ENCODE assay signal across 1 cellular context in genomic region chr22:37676691-37677627, GRCh38.
A peak's percentile ranks its signal among the peaks of the same experiment; 100 is the strongest.
TF ChIP-seq lines count a peak whose summit lies in the region.

No MANE protein-coding gene starts in this region.

TF ChIP-seq in HEK293, 187 proteins besides CTCF, POLR2A, EP300 and RAD21 (continued from another document and continues in another):
- no peak for TF ChIP-seq ZNF148 (tag by site-specific recombination; IDR thresholded peaks at IDR 0.05; ENCODE audit: borderline replicate concordance)
- no peak for TF ChIP-seq ZSCAN16 (tag by site-specific recombination; IDR thresholded peaks at IDR 0.05)
- TF ChIP-seq ZNF121 (tag by site-specific recombination; IDR thresholded peaks at IDR 0.05) = no peak
- TF ChIP-seq TRIM28 (IDR thresholded peaks at IDR 0.05; ENCODE audit: borderline replicate concordance, low read length) = no peak
- no peak for TF ChIP-seq ZNF596 (tag by site-specific recombination; IDR thresholded peaks at IDR 0.05)
- no peak for TF ChIP-seq ATF2 (tag by site-specific recombination; IDR thresholded peaks at IDR 0.05; ENCODE audit: low read depth)
- no peak for TF ChIP-seq ZNF585B (tag by site-specific recombination; IDR thresholded peaks at IDR 0.05)
- peak; percentile 8; the same call in 1 of the 2 replicates for TF ChIP-seq ZNF10 (tag by site-specific recombination; IDR thresholded peaks at IDR 0.05)
- TF ChIP-seq ZXDB (tag by site-specific recombination; IDR thresholded peaks at IDR 0.05) = peak; percentile 67
- no peak for TF ChIP-seq ZNF354C (tag by site-specific recombination; IDR thresholded peaks at IDR 0.05; ENCODE audit: borderline replicate concordance, low read depth)
- TF ChIP-seq ZBTB10 (tag by site-specific recombination; IDR thresholded peaks at IDR 0.05) = peak; percentile 86
- no peak for TF ChIP-seq ZNF311 (tag by site-specific recombination; IDR thresholded peaks at IDR 0.05; ENCODE audit: borderline replicate concordance)
- TF ChIP-seq ZNF510 (tag by site-specific recombination; IDR thresholded peaks at IDR 0.05; ENCODE audit: insufficient replicate concordance) = no peak
- no peak for TF ChIP-seq ZNF654 (tag by site-specific recombination; IDR thresholded peaks at IDR 0.05; ENCODE audit: low read depth)
- no peak for TF ChIP-seq ZNF530 (tag by site-specific recombination; IDR thresholded peaks at IDR 0.05; ENCODE audit: low read depth)
- no peak for TF ChIP-seq ZBTB1 (tag by site-specific recombination; IDR thresholded peaks at IDR 0.05)
- no peak for TF ChIP-seq ZNF707 (tag by site-specific recombination; IDR thresholded peaks at IDR 0.05)
- TF ChIP-seq ELK4 (IDR thresholded peaks at IDR 0.05; ENCODE audit: borderline replicate concordance, low read depth, low read length) = no peak; the same call in 1 of the 2 replicates
- no peak for TF ChIP-seq HOXD13 (CRISPR knock-in tag; IDR thresholded peaks at IDR 0.05; ENCODE audit: borderline replicate concordance)
- TF ChIP-seq SP3 (tag by site-specific recombination; IDR thresholded peaks at IDR 0.05) = peak; percentile 94
- no peak for TF ChIP-seq ZNF114 (tag by site-specific recombination; IDR thresholded peaks at IDR 0.05)
- TF ChIP-seq ZNF549 (tag by site-specific recombination; IDR thresholded peaks at IDR 0.05) = no peak
- no peak for TF ChIP-seq GFI1B (tag by site-specific recombination; IDR thresholded peaks at IDR 0.05)
- TF ChIP-seq PRDM10 (tag by site-specific recombination; IDR thresholded peaks at IDR 0.05) = peak; percentile 95
- no peak for TF ChIP-seq ZNF791 (tag by site-specific recombination; IDR thresholded peaks at IDR 0.05)
- TF ChIP-seq ZNF112 (tag by site-specific recombination; IDR thresholded peaks at IDR 0.05) = no peak
- peak; percentile 100 for TF ChIP-seq ZNF24 (tag by site-specific recombination; IDR thresholded peaks at IDR 0.05)
- TF ChIP-seq SALL2 (tag by site-specific recombination; IDR thresholded peaks at IDR 0.05; ENCODE audit: borderline replicate concordance) = no peak
- TF ChIP-seq IKZF3 (tag by site-specific recombination; IDR thresholded peaks at IDR 0.05) = peak; percentile 52; the same call in 1 of the 2 replicates
- peak; percentile 78; the same call in 1 of the 2 replicates for TF ChIP-seq ZEB2 (tag by site-specific recombination; IDR thresholded peaks at IDR 0.05)
- no peak for TF ChIP-seq ZNF830 (tag by site-specific recombination; IDR thresholded peaks at IDR 0.05; ENCODE audit: low read depth)
- no peak for TF ChIP-seq ZNF214 (tag by site-specific recombination; IDR thresholded peaks at IDR 0.05; ENCODE audit: borderline replicate concordance)
- TF ChIP-seq FEZF1 (tag by site-specific recombination; IDR thresholded peaks at IDR 0.05) = no peak
- TF ChIP-seq INSM2 (tag by site-specific recombination; IDR thresholded peaks at IDR 0.05) = peak; percentile 58
- no peak for TF ChIP-seq ZNF677 (tag by site-specific recombination; IDR thresholded peaks at IDR 0.05)
- TF ChIP-seq ZNF239 (tag by site-specific recombination; IDR thresholded peaks at IDR 0.05) = no peak
- TF ChIP-seq ZNF639 (tag by site-specific recombination; IDR thresholded peaks at IDR 0.05) = peak; percentile 66
- no peak for TF ChIP-seq ZNF473 (tag by site-specific recombination; IDR thresholded peaks at IDR 0.05)
- no peak for TF ChIP-seq ZSCAN18 (tag by site-specific recombination; IDR thresholded peaks at IDR 0.05)
- TF ChIP-seq ZNF626 (tag by site-specific recombination; IDR thresholded peaks at IDR 0.05) = no peak
- peak; percentile 94 for TF ChIP-seq ZFHX2 (tag by site-specific recombination; conservative IDR thresholded peaks at IDR 0.05)
- TF ChIP-seq SCRT2 (tag by site-specific recombination; IDR thresholded peaks at IDR 0.05) = peak; percentile 56
- TF ChIP-seq ZNF140 (tag by site-specific recombination; IDR thresholded peaks at IDR 0.05) = no peak
- no peak for TF ChIP-seq ZNF747 (tag by site-specific recombination; IDR thresholded peaks at IDR 0.05)
- TF ChIP-seq ZNF302 (tag by site-specific recombination; IDR thresholded peaks at IDR 0.05; ENCODE audit: low read depth) = no peak
- no peak; the same call in 1 of the 2 replicates for TF ChIP-seq ZNF561 (tag by site-specific recombination; IDR thresholded peaks at IDR 0.05; ENCODE audit: borderline replicate concordance)
- TF ChIP-seq SP2 (tag by site-specific recombination; IDR thresholded peaks at IDR 0.05) = peak; percentile 88
- TF ChIP-seq ZNF394 (tag by site-specific recombination; IDR thresholded peaks at IDR 0.05; ENCODE audit: borderline replicate concordance) = no peak
- TF ChIP-seq ZNF513 (tag by site-specific recombination; IDR thresholded peaks at IDR 0.05) = peak; percentile 44
